ENCODE assay signal across 10 cellular contexts in genomic region chr5:150209020-150209635, GRCh38. TPM values are rescaled to one million over a fixed set of nuclear protein-coding genes. Genes with fewer than 3 reads are reported as not detected.
DNase-seq lines count a peak whose midpoint lies in the region; ATAC-seq and TF ChIP-seq lines count a peak whose summit lies in the region.
"Had no signal": no experiment of that assay in that cellular context is flagged by ENCODE, and none has a peak within 500 bp of the region (broad histone marks: within the 10 kb centered on the region; RNA-seq: fewer than 3 reads in every experiment).

No MANE protein-coding gene starts in this region.

- ATAC-seq in HG02588 (IDR thresholded peaks at IDR 0.05; ENCODE audit: unreplicated experiment) (no peak), HG03457 (IDR thresholded peaks at IDR 0.05; ENCODE audit: unreplicated experiment) (no peak), GM19467 (IDR thresholded peaks at IDR 0.05; ENCODE audit: unreplicated experiment) (no peak)

- intact Hi-C loops in prostate gland (cut with DNase I): no loop called here

- DNase-seq in GM03348 (ENCODE audit: low spot score) (peak; percentile 45), RKO (ENCODE audit: low spot score) (peak; percentile 15), dermis blood vessel endothelial cell (peak; percentile 34), prostate gland (ENCODE audit: low spot score) (peak; percentile 51), iPS-NIHi11 (ENCODE audit: low spot score) (no peak)

- TF ChIP-seq POLR2A in prostate gland (IDR thresholded peaks at IDR 0.05): no peak

- WGBS in prostate gland: 66% methylated on average over 26 of the region's 26 CpGs

- H3K27ac ChIP-seq in prostate gland: no peak overlapping the region

- no peaks in the 10 kb centered on the region for H3K4me1 ChIP-seq in prostate gland (replicated peaks)

- no peaks in the 10 kb centered on the region for H3K9me3 ChIP-seq in prostate gland

- no peaks in the 10 kb centered on the region for H3K36me3 ChIP-seq in prostate gland

- no peak for TF ChIP-seq CTCF in prostate gland (IDR thresholded peaks at IDR 0.05)

- H3K4me3 ChIP-seq in prostate gland: no peak overlapping the region

- H3K27me3 ChIP-seq in prostate gland (replicated peaks; ENCODE audit: insufficient read depth): no peaks in the 10 kb centered on the region

RNA-seq across cellular contexts. Expression of gene SLC6A7, which starts 19.3 kb away (rescaled TPM):
- total RNA-seq in dermis blood vessel endothelial cell (not detected in 2 replicates), prostate gland (not detected)
- total RNA-seq: glomerular endothelial cell, SK-MEL-5 had no signal

RNA-seq across cellular contexts. Expression of gene CDX1, which starts 42.5 kb away (rescaled TPM):
- not detected in 2 replicates for total RNA-seq in dermis blood vessel endothelial cell
- total RNA-seq in prostate gland: 1 to 10 TPM in 1 of 2 donors, not detected in 1; 3.2 TPM
- total RNA-seq: glomerular endothelial cell, SK-MEL-5 had no signal

RNA-seq across cellular contexts. Expression of gene PDGFRB, which starts 53.5 kb away (rescaled TPM):
- 9.9 and 17.0 TPM in 2 replicates for total RNA-seq in dermis blood vessel endothelial cell
- total RNA-seq in prostate gland: 100 to 1,000 TPM in 1 of 2 donors, 10 to 100 TPM in 1; 14.5 to 161 TPM
